ENCODE assay signal across 8 cellular contexts in genomic region chr17:58351710-58352017, GRCh38. TPM values are rescaled to one million over a fixed set of nuclear protein-coding genes. Genes with fewer than 3 reads are reported as not detected.
A peak's percentile ranks its signal among the peaks of the same experiment; 100 is the strongest.
DNase-seq lines count a peak whose midpoint lies in the region; TF ChIP-seq lines count a peak whose summit lies in the region.

No MANE protein-coding gene starts in this region.

- H3K4me1 ChIP-seq in HUES6 (ENCODE audit: control insufficient read depth, insufficient read depth, low read length) = peaks cover 17% of the 10 kb centered on the region

- peak overlapping the region; percentile 99 for H3K9ac ChIP-seq in HUES6 (ENCODE audit: low read length)

- H3K4me3 ChIP-seq in HUES6 (ENCODE audit: low read depth, low read length) = peak overlapping the region; percentile 100
- peak overlapping the region; percentile 100 for H3K4me3 ChIP-seq in choroid plexus epithelial cell (ENCODE audit: low read depth, low read length)

- no peaks in the 10 kb centered on the region for H3K27me3 Mint-ChIP-seq in T-helper 2 cell treated with Interferon-gamma antibody and Interleukin-4, amounts not matched to agents 5 μg/mL and 100 μg/mL, for 36 hours (ENCODE audit: low read depth)
- H3K27me3 Mint-ChIP-seq in nephron (ENCODE audit: low read depth) = peaks cover 3% of the 10 kb centered on the region

- DNase-seq in T-helper 2 cell treated with Interferon-gamma antibody and Interleukin-4, amounts not matched to agents 5 μg/mL and 100 μg/mL, for 36 hours (ENCODE audit: low spot score) = no peak
- DNase-seq in T-helper 2 cell (no peak), choroid plexus epithelial cell (ENCODE audit: low read depth) (peak; percentile 25), SKM-1 (lab: John Stamatoyannopoulos, UW; ENCODE audit: unreplicated experiment) (no peak), cerebellar cortex (ENCODE audit: low spot score) (no peak), mesenteric fat pad (ENCODE audit: low spot score) (no peak)

- peak overlapping the region; percentile 100 for H3K4me3 Mint-ChIP-seq in T-helper 2 cell treated with Interferon-gamma antibody and Interleukin-4, amounts not matched to agents 5 μg/mL and 100 μg/mL, for 36 hours
- H3K4me3 Mint-ChIP-seq in nephron = peak overlapping the region; percentile 100

- peaks cover 52% of the 10 kb centered on the region for H3K4me1 Mint-ChIP-seq in T-helper 2 cell treated with Interferon-gamma antibody and Interleukin-4, amounts not matched to agents 5 μg/mL and 100 μg/mL, for 36 hours (ENCODE audit: low read depth)
- peaks cover 26% of the 10 kb centered on the region for H3K4me1 Mint-ChIP-seq in nephron

- peaks cover 46% of the 10 kb centered on the region for H3K36me3 ChIP-seq in HUES6 (ENCODE audit: control insufficient read depth, insufficient read depth, low read length)

- peak overlapping the region; percentile 92 for H3K27ac ChIP-seq in HUES6 (ENCODE audit: low read depth, low read length)

- H3K36me3 Mint-ChIP-seq in T-helper 2 cell treated with Interferon-gamma antibody and Interleukin-4, amounts not matched to agents 5 μg/mL and 100 μg/mL, for 36 hours (ENCODE audit: low read depth) = peaks cover 65% of the 10 kb centered on the region
- H3K36me3 Mint-ChIP-seq in nephron (ENCODE audit: low read depth) = peaks cover 42% of the 10 kb centered on the region

- H3K9me3 ChIP-seq in HUES6 (ENCODE audit: control insufficient read depth, insufficient read depth, low read depth, low read length) = no peaks in the 10 kb centered on the region

- peak overlapping the region; percentile 95 for H3K27ac Mint-ChIP-seq in T-helper 2 cell treated with Interferon-gamma antibody and Interleukin-4, amounts not matched to agents 5 μg/mL and 100 μg/mL, for 36 hours
- H3K27ac Mint-ChIP-seq in nephron = peak overlapping the region; percentile 95 to 98 (median 97)

- H3K27me3 ChIP-seq in HUES6 (ENCODE audit: control insufficient read depth, insufficient read depth, low read length) = no peaks in the 10 kb centered on the region

- H3K9me3 Mint-ChIP-seq in T-helper 2 cell treated with Interferon-gamma antibody and Interleukin-4, amounts not matched to agents 5 μg/mL and 100 μg/mL, for 36 hours = no peaks in the 10 kb centered on the region
- no peaks in the 10 kb centered on the region for H3K9me3 Mint-ChIP-seq in nephron

- TF ChIP-seq CTCF in choroid plexus epithelial cell (conservative IDR thresholded peaks at IDR 0.05; ENCODE audit: low read depth, low read length) = no peak
- no peak for TF ChIP-seq CTCF in nephron (IDR thresholded peaks at IDR 0.05; ENCODE audit: unreplicated experiment in 3 of 3)

RNA-seq across cellular contexts. Expression of gene SUPT4H1, which starts 0.3 kb away (rescaled TPM):
- total RNA-seq in mesenteric fat pad = 61.9 TPM

RNA-seq across cellular contexts. Expression of gene TSPOAP1, which starts 23.1 kb away (rescaled TPM):
- 1.3 TPM for total RNA-seq in mesenteric fat pad
